In the genomic region with DNA sequence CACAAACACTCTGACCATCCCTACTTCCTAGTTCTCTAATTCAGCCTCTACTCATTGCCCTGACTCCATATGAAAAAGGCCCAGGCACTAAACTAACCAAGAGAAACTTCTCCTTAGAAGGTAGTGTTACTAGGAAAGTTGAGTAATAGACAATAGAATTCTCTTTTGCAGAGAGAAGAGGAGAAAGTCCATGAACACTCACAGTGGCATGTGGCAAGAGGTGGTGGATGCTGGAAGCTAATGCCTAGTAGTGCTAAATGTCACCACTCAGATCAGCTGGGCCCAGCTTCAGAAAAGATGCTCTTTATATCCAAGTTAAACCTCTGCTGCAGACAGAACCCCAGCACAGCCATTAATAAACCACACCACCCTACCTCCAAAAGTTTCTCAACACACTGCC, we compare ENCODE assay signal across 17 cellular contexts. TPM values are rescaled to one million over a fixed set of nuclear protein-coding genes. Genes with fewer than 3 reads are reported as not detected.
DNase-seq lines count a peak whose midpoint lies in the region; ATAC-seq and TF ChIP-seq lines count a peak whose summit lies in the region.
"Had no signal": no experiment of that assay in that cellular context is flagged by ENCODE, and none has a peak within 500 bp of the region (broad histone marks: within the 10 kb centered on the region; RNA-seq: fewer than 3 reads in every experiment).

No MANE protein-coding gene starts in this region.

- H3K18ac ChIP-seq in H9 (ENCODE audit: insufficient read length, low read depth, low read length), result no peak overlapping the region

- peak overlapping the region in 2 of 3 experiments; percentile 46 to 60; a peak in 3 of 7 replicates for H3K27ac Mint-ChIP-seq in H9
- H3K27ac Mint-ChIP-seq: activated B cell treated with CpG ODN at 0.5 μM for 24 hours; GM23338; stimulated activated naive CD8-positive, alpha-beta T cell treated with anti-CD3 and anti-CD28 coated beads, Interleukin-15, Interleukin-2, amounts not matched to agents 100 ng/mL and 50 ng/mL, for 24 hours had no signal

- no peak overlapping the region for H3K14ac ChIP-seq in H9 (ENCODE audit: insufficient read depth, low read length)

- no peak overlapping the region for H3K56ac ChIP-seq in H9 (ENCODE audit: insufficient read length, low read depth, low read length)

- no peak for TF ChIP-seq POLR2A in sigmoid colon (IDR thresholded peaks at IDR 0.05)
- no peak for TF ChIP-seq POLR2A in GM18505 (IDR thresholded peaks at IDR 0.05; ENCODE audit: borderline replicate concordance, extremely low read depth, insufficient read depth, insufficient read length)

- DNase-seq in H9 (no peak), colonic mucosa (no peak), right cardiac atrium (no peak), sigmoid colon (peak; percentile 81), GOT3 (lab: John Stamatoyannopoulos, UW) (no peak)
- DNase-seq in activated CD4-positive, CD25-positive, alpha-beta regulatory T cell treated with anti-CD3 and anti-CD28 coated beads, Interleukin-2, amount 50 U/mL, for 72 hours, result no peak
- DNase-seq: activated B cell treated with CpG ODN at 0.5 μM for 24 hours; adrenal gland; Kasumi-1; NCI-H1436; stimulated activated CD4-positive, alpha-beta T cell treated with anti-CD3 and anti-CD28 coated beads, Interleukin-15, amount 100 ng/mL, for 24 hours; T-helper 1 cell had no signal

- peaks cover 5% of the 10 kb centered on the region; the same call in 1 of the 2 replicates for H3K4me1 ChIP-seq in H9 (ENCODE audit: insufficient read depth, low read length)
- H3K4me1 ChIP-seq in colonic mucosa, result no peaks in the 10 kb centered on the region
- peaks cover 27% of the 10 kb centered on the region for H3K4me1 ChIP-seq in right cardiac atrium (ENCODE audit: control insufficient read depth, insufficient read depth, low read length)
- peaks cover 0 to 92% (median 90%) of the 10 kb centered on the region in 4 donors for H3K4me1 ChIP-seq in sigmoid colon

- TF ChIP-seq CTCF in H9 (conservative IDR thresholded peaks at IDR 0.05) (no peak), colonic mucosa (IDR thresholded peaks at IDR 0.05) (no peak), sigmoid colon (IDR thresholded peaks at IDR 0.05) (no peak)

- H2BK120ac ChIP-seq in H9 (ENCODE audit: low read depth, low read length, poor library complexity, severe bottlenecking), result no peak overlapping the region

- H3K4me3 ChIP-seq in colonic mucosa (no peak overlapping the region), right cardiac atrium (ENCODE audit: low read length) (no peak overlapping the region), sigmoid colon (no peak overlapping the region)
- H3K4me3 ChIP-seq: adrenal gland, GM23338, vagina had no signal

- intact Hi-C loops in colonic mucosa (cut with DNase I) (no loop called here), right cardiac atrium (cut with DNase I) (no loop called here), sigmoid colon (cut with DNase I) (loop anchor here (5.0 kb wide), 1 partner anchor 54 kb away; no protein-coding TSS in a partner anchor)

- H3K79me2 ChIP-seq in H9 (ENCODE audit: insufficient read depth, low read length), result peaks cover 5% of the 10 kb centered on the region; the same call in 1 of the 2 replicates

- H3K27ac ChIP-seq in H9 (ENCODE audit: insufficient read length, low read depth, low read length), result no peak overlapping the region
- peak overlapping the region; percentile 22 for H3K27ac ChIP-seq in colonic mucosa
- H3K27ac ChIP-seq in right cardiac atrium (ENCODE audit: low read length), result peak overlapping the region; percentile 56
- H3K27ac ChIP-seq in sigmoid colon, result peak overlapping the region; percentile 93 to 98 (median 96)

- H4K8ac ChIP-seq in H9 (replicated peaks; ENCODE audit: insufficient read length, low read depth, low read length), result no peak overlapping the region

- no peak overlapping the region for H2AK5ac ChIP-seq in H9 (ENCODE audit: insufficient read length, low read length)

- no peak overlapping the region for H2BK5ac ChIP-seq in H9 (ENCODE audit: insufficient read length, low read length)

- no peak overlapping the region for H3K23ac ChIP-seq in H9 (ENCODE audit: insufficient read length, low read depth, low read length)

- H3K4me2 ChIP-seq in H9 (ENCODE audit: insufficient read depth, insufficient read length, low read length), result no peak overlapping the region
- H3K4me2 ChIP-seq: GM23338 had no signal

- H3K4ac ChIP-seq in H9 (ENCODE audit: low read depth, low read length), result no peak overlapping the region

- no peak overlapping the region; a peak in 1 of 5 replicates for H3K4me3 Mint-ChIP-seq in H9
- H3K4me3 Mint-ChIP-seq: activated B cell treated with CpG ODN at 0.5 μM for 24 hours; GM23338; stimulated activated naive CD8-positive, alpha-beta T cell treated with anti-CD3 and anti-CD28 coated beads, Interleukin-15, Interleukin-2, amounts not matched to agents 100 ng/mL and 50 ng/mL, for 24 hours had no signal

- no peaks in the 10 kb centered on the region for H3K9me3 Mint-ChIP-seq in H9
- H3K9me3 Mint-ChIP-seq: activated B cell treated with CpG ODN at 0.5 μM for 24 hours; GM23338; stimulated activated naive CD8-positive, alpha-beta T cell treated with anti-CD3 and anti-CD28 coated beads, Interleukin-15, Interleukin-2, amounts not matched to agents 100 ng/mL and 50 ng/mL, for 24 hours had no signal

- H4K5ac ChIP-seq in H9 (ENCODE audit: insufficient read length, low read depth, low read length), result no peak overlapping the region

- H3K4me1 Mint-ChIP-seq in H9, result peaks cover 39 to 56% of the 10 kb centered on the region in 2 experiments
- H3K4me1 Mint-ChIP-seq: activated B cell treated with CpG ODN at 0.5 μM for 24 hours had no signal

- ATAC-seq in right cardiac atrium (peak; percentile 44 to 53), GM18505 (IDR thresholded peaks at IDR 0.05; ENCODE audit: unreplicated experiment) (no peak), GM19023 (IDR thresholded peaks at IDR 0.05; ENCODE audit: unreplicated experiment) (no peak)

- H3K27me3 Mint-ChIP-seq in H9 (ENCODE audit: low read depth), result no peaks in the 10 kb centered on the region
- H3K27me3 Mint-ChIP-seq: stimulated activated naive CD8-positive, alpha-beta T cell treated with anti-CD3 and anti-CD28 coated beads, Interleukin-15, Interleukin-2, amounts not matched to agents 100 ng/mL and 50 ng/mL, for 24 hours had no signal

- H3T11ph ChIP-seq in H9 (ENCODE audit: low read length), result no peak overlapping the region

- no peak overlapping the region for H2AFZ ChIP-seq in H9 (ENCODE audit: low read length)
- H2AFZ ChIP-seq: GM23338 had no signal

- no peak overlapping the region for H2BK20ac ChIP-seq in H9 (ENCODE audit: low read depth, low read length, poor library complexity, severe bottlenecking)

- no peaks in the 10 kb centered on the region for H3K36me3 ChIP-seq in colonic mucosa
- peaks cover 0 to 7% (median 0%) of the 10 kb centered on the region in 4 donors for H3K36me3 ChIP-seq in sigmoid colon
- H3K36me3 ChIP-seq: adrenal gland, vagina had no signal

- no peaks in the 10 kb centered on the region for H3K27me3 ChIP-seq in H9 (ENCODE audit: insufficient read depth, low read length)
- no peaks in the 10 kb centered on the region for H3K27me3 ChIP-seq in colonic mucosa
- H3K27me3 ChIP-seq in right cardiac atrium (ENCODE audit: control insufficient read depth, insufficient read depth), result no peaks in the 10 kb centered on the region
- H3K27me3 ChIP-seq in sigmoid colon, result no peaks in the 10 kb centered on the region
- H3K27me3 ChIP-seq: adrenal gland, vagina had no signal

- H4K91ac ChIP-seq in H9 (ENCODE audit: insufficient read length, low read depth, low read length), result no peak overlapping the region

- H3K23me2 ChIP-seq in H9 (ENCODE audit: insufficient read length, low read depth, low read length, poor library complexity, severe bottlenecking), result no peaks in the 10 kb centered on the region

- peak in 2 of 4 donors; percentile 25 to 43 for TF ChIP-seq EP300 in sigmoid colon (IDR thresholded peaks at IDR 0.05)

- no peaks in the 10 kb centered on the region for H4K20me1 ChIP-seq in H9 (ENCODE audit: control insufficient read depth, insufficient read depth, insufficient read length)

- H3K36me3 Mint-ChIP-seq in H9 (ENCODE audit: insufficient read depth in 1 of 3, low read depth in 3 of 3), result no peaks in the 10 kb centered on the region

- H3K9ac ChIP-seq in H9 (ENCODE audit: extremely low read depth, insufficient read length, low read length), result no peak overlapping the region
- no peak overlapping the region for H3K9ac ChIP-seq in colonic mucosa (ENCODE audit: low read depth in 2 of 2, low read length in 2 of 2)

- H3K79me1 ChIP-seq in H9 (ENCODE audit: insufficient read depth, low read depth, low read length, poor library complexity, severe bottlenecking), result no peaks in the 10 kb centered on the region

- H2BK15ac ChIP-seq in H9 (ENCODE audit: low read depth, low read length), result no peak overlapping the region

- no peak overlapping the region for H2BK12ac ChIP-seq in H9 (ENCODE audit: insufficient read length, low read depth, low read length)

- H3K9me3 ChIP-seq in H9 (ENCODE audit: control insufficient read depth, low read depth, low read length) (no peaks in the 10 kb centered on the region), colonic mucosa (no peaks in the 10 kb centered on the region), right cardiac atrium (ENCODE audit: control insufficient read depth, low read length) (no peaks in the 10 kb centered on the region), sigmoid colon (no peaks in the 10 kb centered on the region)
- H3K9me3 ChIP-seq: adrenal gland, vagina had no signal

RNA-seq across cellular contexts. Expression of gene SORBS1, which starts 58.2 kb away (rescaled TPM):
- total RNA-seq in H9 (2021), result 21.5 and 24.3 TPM in 2 replicates
- 100 to 1,000 TPM in 1 of 2 donors, 10 to 100 TPM in 1; 17.6 to 150 TPM for total RNA-seq in colonic mucosa
- total RNA-seq in right cardiac atrium, result 100 to 1,000 TPM; 347 to 511 (median 454) TPM
- polyA plus RNA-seq in right cardiac atrium, result 225 TPM
- total RNA-seq in sigmoid colon, result 1,000 to 10,000 TPM in 2 of 4 donors, 100 to 1,000 TPM in 2; 664 to 1,403 (median 979) TPM
- 10 to 100 TPM in 2 of 3 donors, 1 to 10 TPM in 1; 8.1 to 56.2 (median 19.2) TPM for polyA plus RNA-seq in sigmoid colon

Comparison
In these comparisons a context has a peak if more than half of its experiments do, and no peak if none do; other contexts are left out.
1. ATAC-seq: peak in right cardiac atrium (2 of 2); none in GM18505 (single experiment) and GM19023 (single experiment).